ENCODE assay signal across 9 cellular contexts in the genomic region with DNA sequence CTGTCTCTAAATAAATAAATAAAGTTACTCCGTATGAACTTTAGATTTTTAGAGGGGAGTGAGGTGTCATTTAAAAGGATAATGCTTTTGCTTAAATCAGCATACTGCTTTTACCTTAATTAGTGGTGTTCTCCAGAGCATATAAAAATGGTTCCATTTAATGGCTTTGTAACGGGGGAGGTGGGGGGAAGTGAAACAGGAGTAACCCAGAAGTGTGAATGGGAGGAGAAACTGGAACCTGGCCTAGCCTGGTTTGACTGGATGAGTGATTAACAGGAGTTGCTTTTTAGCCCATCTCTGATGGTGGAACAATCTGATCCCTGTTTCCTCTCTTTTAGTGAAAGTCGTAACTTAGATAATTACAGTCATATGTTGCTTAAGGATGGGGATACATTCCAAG. TPM values are rescaled to one million over a fixed set of nuclear protein-coding genes. Genes with fewer than 3 reads are reported as not detected.
DNase-seq lines count a peak whose midpoint lies in the region; ATAC-seq, FAIRE-seq and TF ChIP-seq lines count a peak whose summit lies in the region.
"Had no signal": no experiment of that assay in that cellular context is flagged by ENCODE, and none has a peak within 500 bp of the region (broad histone marks: within the 10 kb centered on the region; RNA-seq: fewer than 3 reads in every experiment).

No MANE protein-coding gene starts in this region.

- H3K27me3 ChIP-seq in CD4-positive, alpha-beta memory T cell (ENCODE audit: insufficient read depth, low read length): no peaks in the 10 kb centered on the region
- H3K27me3 ChIP-seq in KMS-11 (ENCODE audit: insufficient read depth, low read depth) (no peaks in the 10 kb centered on the region), A673 (replicated peaks; ENCODE audit: insufficient read depth, low read depth, low read length, poor library complexity) (no peaks in the 10 kb centered on the region)

- no peak overlapping the region for H3K9ac ChIP-seq in KMS-11

- H3K4me3 ChIP-seq in CD4-positive, alpha-beta memory T cell (ENCODE audit: low read length in 2 of 2): no peak overlapping the region
- H3K4me3 ChIP-seq in KMS-11 (IDR thresholded peaks at IDR 0.05; ENCODE audit: insufficient read depth, low read depth, low read length) (no peak overlapping the region), A673 (ENCODE audit: low read depth, low read length, poor library complexity, severe bottlenecking) (no peak overlapping the region)

- BruUV-seq in A673 (replicated peaks; lab: Mats Ljungman, UMichigan): no TSS peak

- peaks cover 44% of the 10 kb centered on the region for H3K4me1 ChIP-seq in CD4-positive, alpha-beta memory T cell (ENCODE audit: insufficient read depth, low read length)
- H3K4me1 ChIP-seq in KMS-11 (ENCODE audit: low read depth, poor library complexity, severe bottlenecking) (peaks cover 44% of the 10 kb centered on the region), A673 (ENCODE audit: insufficient read depth, low read length, poor library complexity, severe bottlenecking) (peaks cover 8% of the 10 kb centered on the region)

- no peak overlapping the region for H2AFZ ChIP-seq in KMS-11 (ENCODE audit: low read depth)

- peaks cover 57% of the 10 kb centered on the region for H3K79me2 ChIP-seq in KMS-11 (ENCODE audit: insufficient read depth, low read depth)

- H3K27ac ChIP-seq in CD4-positive, alpha-beta memory T cell (ENCODE audit: low read depth, low read length): no peak overlapping the region
- H3K27ac ChIP-seq in KMS-11: peak overlapping the region; percentile 78
- no peak overlapping the region for H3K27ac ChIP-seq in A673 (ENCODE audit: low read depth, low read length, poor library complexity, severe bottlenecking)

- peaks cover 0 to 2% (median 0%) of the 10 kb centered on the region in 8 donors for H3K9me3 Mint-ChIP-seq in CD4-positive, alpha-beta memory T cell
- H3K9me3 Mint-ChIP-seq in activated naive CD8-positive, alpha-beta T cell treated with anti-CD3 and anti-CD28 coated beads for 36 hours: no peaks in the 10 kb centered on the region
- no peaks in the 10 kb centered on the region for H3K9me3 Mint-ChIP-seq in naive thymus-derived CD8-positive, alpha-beta T cell

- H3K4me1 Mint-ChIP-seq in CD4-positive, alpha-beta memory T cell: peaks cover 36 to 73% (median 46%) of the 10 kb centered on the region in 4 donors
- H3K4me1 Mint-ChIP-seq in activated naive CD8-positive, alpha-beta T cell treated with anti-CD3 and anti-CD28 coated beads for 36 hours: peaks cover 44% of the 10 kb centered on the region
- H3K4me1 Mint-ChIP-seq in naive thymus-derived CD8-positive, alpha-beta T cell: peaks cover 30 to 70% (median 61%) of the 10 kb centered on the region in 4 donors

- peaks cover 21 to 34% of the 10 kb centered on the region in 2 donors for H3K36me3 Mint-ChIP-seq in CD4-positive, alpha-beta memory T cell
- peaks cover 45% of the 10 kb centered on the region for H3K36me3 Mint-ChIP-seq in activated naive CD8-positive, alpha-beta T cell treated with anti-CD3 and anti-CD28 coated beads for 36 hours
- H3K36me3 Mint-ChIP-seq in naive thymus-derived CD8-positive, alpha-beta T cell: peaks cover 0 to 26% (median 4%) of the 10 kb centered on the region in 3 donors

- no peak for FAIRE-seq in RCC 7860 (lab: Jason Lieb, UNC)

- no peak for ATAC-seq in naive thymus-derived CD8-positive, alpha-beta T cell
- ATAC-seq: left colon had no signal

- peaks cover 16% of the 10 kb centered on the region for H3K36me3 ChIP-seq in CD4-positive, alpha-beta memory T cell (ENCODE audit: insufficient read depth, low read length)
- H3K36me3 ChIP-seq in KMS-11 (ENCODE audit: insufficient read depth) (peaks cover 18% of the 10 kb centered on the region; the same call in 1 of the 2 replicates), A673 (ENCODE audit: insufficient read depth, low read length, poor library complexity, severe bottlenecking) (peaks cover 15% of the 10 kb centered on the region)

- H3K4me2 ChIP-seq in KMS-11: peak overlapping the region; percentile 70

- H4K20me1 ChIP-seq in KMS-11 (ENCODE audit: insufficient read depth): no peaks in the 10 kb centered on the region

- intact Hi-C loops in CD4-positive, alpha-beta memory T cell (cut with micrococcal nuclease): loop anchor here (2.0 to 5.0 kb wide), 4 partner anchors 415 to 711 kb away; partner anchors contain the start of gene PTGR3
- intact Hi-C loops in A673 (cut with micrococcal nuclease; ENCODE audit: unreplicated experiment): loop anchor here (10.0 kb wide), 1 partner anchor 303 kb away; no protein-coding TSS in a partner anchor

- H3K9me3 ChIP-seq in CD4-positive, alpha-beta memory T cell (ENCODE audit: control insufficient read depth in 1 of 2, low read length in 2 of 2): no peaks in the 10 kb centered on the region
- H3K9me3 ChIP-seq in A673 (ENCODE audit: low read depth, low read length, poor library complexity, severe bottlenecking): no peaks in the 10 kb centered on the region

- H3K27me3 Mint-ChIP-seq in CD4-positive, alpha-beta memory T cell: no peaks in the 10 kb centered on the region
- H3K27me3 Mint-ChIP-seq in activated naive CD8-positive, alpha-beta T cell treated with anti-CD3 and anti-CD28 coated beads for 36 hours: no peaks in the 10 kb centered on the region
- H3K27me3 Mint-ChIP-seq in naive thymus-derived CD8-positive, alpha-beta T cell: no peaks in the 10 kb centered on the region

- peak overlapping the region; percentile 83 to 99 (median 90) for H3K27ac Mint-ChIP-seq in CD4-positive, alpha-beta memory T cell
- H3K27ac Mint-ChIP-seq in activated naive CD8-positive, alpha-beta T cell treated with anti-CD3 and anti-CD28 coated beads for 36 hours: peak overlapping the region; percentile 100
- peak overlapping the region; percentile 63 to 99 (median 98) for H3K27ac Mint-ChIP-seq in naive thymus-derived CD8-positive, alpha-beta T cell

- TF ChIP-seq CTCF in KMS-11 (conservative IDR thresholded peaks at IDR 0.05; ENCODE audit: low read depth, low read length): no peak
- no peak for TF ChIP-seq CTCF in A673 (conservative IDR thresholded peaks at IDR 0.05; ENCODE audit: low read depth, low read length)

- no peak for DNase-seq in CD4-positive, alpha-beta memory T cell
- DNase-seq in activated naive CD8-positive, alpha-beta T cell treated with anti-CD3 and anti-CD28 coated beads for 36 hours: no peak
- DNase-seq in naive thymus-derived CD8-positive, alpha-beta T cell: no peak
- DNase-seq in GM03348 (ENCODE audit: low spot score) (no peak), A673 (ENCODE audit: low spot score) (no peak), RCC 7860 (ENCODE audit: low spot score) (no peak), NCI-H2081 (lab: John Stamatoyannopoulos, UW) (no peak)

- CTCF ChIA-PET in CD4-positive, alpha-beta memory T cell (lab: Charles Lee; ENCODE audit: partially characterized antibody): interaction anchor here (1.2 to 12.7 kb wide), 4 partner anchors 54 to 146 kb away, joined by 5 to 422 read pairs (median 68); no protein-coding TSS in a partner anchor
- CTCF ChIA-PET in A673 (lab: Charles Lee): no interaction called here

- POLR2A ChIA-PET in CD4-positive, alpha-beta memory T cell (lab: Charles Lee; ENCODE audit: partially characterized antibody): interaction anchor here (1.5 to 3.1 kb wide), 3 partner anchors 100 to 120 kb away, joined by 7 to 35 read pairs (median 21); partner anchors contain the start of gene ZNF407
- POLR2A ChIA-PET in naive thymus-derived CD8-positive, alpha-beta T cell (lab: Charles Lee): interaction anchor here (1.4 to 2.1 kb wide), 5 partner anchors 7 to 711 kb away, joined by 4 to 11 read pairs (median 5); partner anchors contain the start of genes PTGR3 and ZNF407
- POLR2A ChIA-PET in A673 (lab: Charles Lee; ENCODE audit: low non-redundant PET): interaction anchor here (0.6 kb wide), 1 partner anchor 9 kb away, joined by 4 read pairs; no protein-coding TSS in a partner anchor

- peak overlapping the region; percentile 54 to 96 (median 80) for H3K4me3 Mint-ChIP-seq in CD4-positive, alpha-beta memory T cell
- H3K4me3 Mint-ChIP-seq in activated naive CD8-positive, alpha-beta T cell treated with anti-CD3 and anti-CD28 coated beads for 36 hours: peak overlapping the region; percentile 98
- H3K4me3 Mint-ChIP-seq in naive thymus-derived CD8-positive, alpha-beta T cell: peak overlapping the region; percentile 73 to 98 (median 96)

RNA-seq across cellular contexts. Expression of gene CNDP2, which starts 1.6 kb away (rescaled TPM):
- 100 to 1,000 TPM; 145 to 153 TPM for total RNA-seq in CD4-positive, alpha-beta memory T cell
- 100 to 1,000 TPM; 123 to 138 TPM for polyA plus RNA-seq in CD4-positive, alpha-beta memory T cell
- total RNA-seq in activated naive CD8-positive, alpha-beta T cell treated with anti-CD3 and anti-CD28 coated beads for 36 hours: 100 to 1,000 TPM; 201 to 207 TPM
- 100 to 1,000 TPM; 161 to 169 TPM for total RNA-seq in naive thymus-derived CD8-positive, alpha-beta T cell
- polyA plus RNA-seq in naive thymus-derived CD8-positive, alpha-beta T cell: 100 to 1,000 TPM in 2 of 3 donors, 10 to 100 TPM in 1; 97.0 to 139 (median 111) TPM
- 75.3 and 89.4 TPM in 2 replicates for total RNA-seq in A673 (2021)

RNA-seq across cellular contexts. Expression of gene CNDP1, which starts 36.5 kb away (rescaled TPM):
- not detected for total RNA-seq in CD4-positive, alpha-beta memory T cell
- polyA plus RNA-seq in CD4-positive, alpha-beta memory T cell: not detected
- total RNA-seq in activated naive CD8-positive, alpha-beta T cell treated with anti-CD3 and anti-CD28 coated beads for 36 hours: not detected
- not detected for total RNA-seq in naive thymus-derived CD8-positive, alpha-beta T cell
- polyA plus RNA-seq in naive thymus-derived CD8-positive, alpha-beta T cell: not detected
- not detected in 2 replicates for total RNA-seq in A673 (2021)
- total RNA-seq: left colon had no signal

RNA-seq across cellular contexts. Expression of gene DIPK1C, which starts 40.7 kb away (rescaled TPM):
- not detected for total RNA-seq in CD4-positive, alpha-beta memory T cell
- not detected for polyA plus RNA-seq in CD4-positive, alpha-beta memory T cell
- not detected for total RNA-seq in activated naive CD8-positive, alpha-beta T cell treated with anti-CD3 and anti-CD28 coated beads for 36 hours
- under 1 TPM; 0.11 to 0.13 TPM for total RNA-seq in naive thymus-derived CD8-positive, alpha-beta T cell
- polyA plus RNA-seq in naive thymus-derived CD8-positive, alpha-beta T cell: under 1 TPM in 1 of 3 donors, not detected in 2; 0.58 TPM
- not detected in 2 replicates for total RNA-seq in A673 (2021)
